In genomic region chr9:33167949-33168535, GRCh38 we compare ENCODE assay signal across 8 cellular contexts. TPM values are rescaled to one million over a fixed set of nuclear protein-coding genes. Genes with fewer than 3 reads are reported as not detected.
A peak's percentile ranks its signal among the peaks of the same experiment; 100 is the strongest.
DNase-seq lines count a peak whose midpoint lies in the region; ATAC-seq, FAIRE-seq and TF ChIP-seq lines count a peak whose summit lies in the region.

No MANE protein-coding gene starts in this region.

- no peaks in the 10 kb centered on the region for H3K27me3 Mint-ChIP-seq in endodermal cell (ENCODE audit: insufficient read depth)

- no peaks in the 10 kb centered on the region for H3K27me3 ChIP-seq in heart left ventricle
- no peaks in the 10 kb centered on the region for H3K27me3 ChIP-seq in RWPE2 (ENCODE audit: insufficient read depth, poor library complexity, severe bottlenecking)
- H3K27me3 ChIP-seq in endodermal cell (ENCODE audit: control insufficient read depth, insufficient read depth, low read length, poor library complexity, severe bottlenecking), result no peaks in the 10 kb centered on the region
- no peaks in the 10 kb centered on the region for H3K27me3 ChIP-seq in pancreas

- H3K27ac Mint-ChIP-seq in endodermal cell, result peak overlapping the region; percentile 84

- H3K27ac ChIP-seq in heart left ventricle (peak overlapping the region; percentile 88 to 100 (median 99)), RWPE2 (ENCODE audit: poor library complexity, severe bottlenecking) (peak overlapping the region; percentile 99), endodermal cell (ENCODE audit: low read depth, low read length) (no peak overlapping the region), pancreas (peak overlapping the region; percentile 78 to 97 (median 93))

- H3K36me3 ChIP-seq in heart left ventricle (no peaks in the 10 kb centered on the region), RWPE2 (ENCODE audit: low read depth) (no peaks in the 10 kb centered on the region), endodermal cell (ENCODE audit: control insufficient read depth, insufficient read depth, low read length) (no peaks in the 10 kb centered on the region), pancreas (no peaks in the 10 kb centered on the region)

- H3K4me3 ChIP-seq in heart left ventricle, result peak overlapping the region in 11 of 12 donors; percentile 34 to 100 (median 85)
- peak overlapping the region; percentile 98 for H3K4me3 ChIP-seq in RWPE2 (ENCODE audit: severe bottlenecking)
- peak overlapping the region; percentile 74 for H3K4me3 ChIP-seq in endodermal cell (ENCODE audit: low read length)
- peak overlapping the region; percentile 37 to 93 (median 82) for H3K4me3 ChIP-seq in pancreas

- peak overlapping the region; percentile 81 for H3K4me3 Mint-ChIP-seq in endodermal cell

- peaks cover 8 to 63% (median 36%) of the 10 kb centered on the region in 12 donors for H3K4me1 ChIP-seq in heart left ventricle
- H3K4me1 ChIP-seq in RWPE2 (ENCODE audit: insufficient read depth, poor library complexity, severe bottlenecking), result peaks cover 20% of the 10 kb centered on the region
- H3K4me1 ChIP-seq in endodermal cell (ENCODE audit: control insufficient read depth, insufficient read depth, low read length), result peaks cover 22% of the 10 kb centered on the region
- peaks cover 28 to 56% (median 37%) of the 10 kb centered on the region in 3 donors for H3K4me1 ChIP-seq in pancreas

- H3K4me1 Mint-ChIP-seq in endodermal cell, result peaks cover 64% of the 10 kb centered on the region

- intact Hi-C loops in heart left ventricle (cut with DNase I) (loop anchor here in 7 of 10 donors (1.0 to 10.0 kb wide), 12 partner anchors 27 to 94 kb away; partner anchors contain the start of gene BAG1 (in 1 of the 7)), left ventricle myocardium superior (cut with micrococcal nuclease) (loop anchor here (10.0 kb wide), 1 partner anchor 83 kb away; no protein-coding TSS in a partner anchor), pancreas (cut with DNase I) (loop anchor here in 1 of 3 donors (10.0 kb wide), 1 partner anchor 57 kb away; no protein-coding TSS in a partner anchor)

- H3K9me3 ChIP-seq in heart left ventricle (no peaks in the 10 kb centered on the region), RWPE2 (ENCODE audit: severe bottlenecking) (no peaks in the 10 kb centered on the region), endodermal cell (ENCODE audit: control insufficient read depth, low read length) (no peaks in the 10 kb centered on the region), pancreas (no peaks in the 10 kb centered on the region)

- WGBS in heart left ventricle, 4 donors, result 61 to 83% (median 71%) methylated on average over 4 to 9 of the region's 9 CpGs
- WGBS in endodermal cell (ENCODE audit: insufficient coverage in 1 of 2, insufficient read length in 1 of 2), 2 experiments, result 77 to 83% methylated on average over 6 to 9 of the region's 9 CpGs
- 52 to 60% methylated on average over 9 of the region's 9 CpGs for WGBS in pancreas, 2 donors

- no peak for FAIRE-seq in pancreas (lab: Jason Lieb, UNC)

- H3K36me3 Mint-ChIP-seq in endodermal cell (ENCODE audit: low read depth), result no peaks in the 10 kb centered on the region

- H3K9me3 Mint-ChIP-seq in endodermal cell, result no peaks in the 10 kb centered on the region

- TF ChIP-seq CTCF in heart left ventricle (IDR thresholded peaks at IDR 0.05) (no peak), RWPE2 (IDR thresholded peaks at IDR 0.05; ENCODE audit: poor library complexity, severe bottlenecking) (no peak), endodermal cell (conservative IDR thresholded peaks at IDR 0.05) (no peak), pancreas (IDR thresholded peaks at IDR 0.05) (no peak)

- DNase-seq in heart left ventricle, result peak in 1 of 5 donors; percentile 68
- no peak for DNase-seq in left ventricle myocardium superior
- no peak for DNase-seq in RWPE2 (ENCODE audit: low spot score)
- DNase-seq in endodermal cell, result peak; percentile 74
- DNase-seq in pancreas, result no peak
- no peak for DNase-seq in NCI-H748 (lab: John Stamatoyannopoulos, UW; ENCODE audit: unreplicated experiment)
- DNase-seq in NCI-H226, result no peak

- H3K9ac ChIP-seq in endodermal cell (ENCODE audit: extremely low read depth, low read length, poor library complexity, severe bottlenecking), result peak overlapping the region; percentile 21

- ATAC-seq in heart left ventricle (no peak), left ventricle myocardium superior (no peak), RWPE2 (ENCODE audit: low read depth) (no peak), pancreas (peak in 1 of 4 donors; percentile 1), GM18873 (IDR thresholded peaks at IDR 0.05; ENCODE audit: low FRiP score, unreplicated experiment) (no peak)

- TF ChIP-seq POLR2A in heart left ventricle (IDR thresholded peaks at IDR 0.05), result no peak

RNA-seq across cellular contexts. Expression of gene B4GALT1, which starts 0.9 kb away (rescaled TPM):
- total RNA-seq in heart left ventricle (10 to 100 TPM; 27.4 to 73.3 (median 44.8) TPM), left ventricle myocardium superior (42.5 TPM), endodermal cell (10 to 100 TPM; 62.9 to 92.6 TPM), pancreas (10 to 100 TPM; 16.1 to 54.2 (median 33.7) TPM)
- polyA plus RNA-seq in heart left ventricle (10 to 100 TPM; 10.6 to 37.2 TPM), pancreas (10 to 100 TPM in 1 of 2 donors, 1 to 10 TPM in 1; 9.7 to 15.5 TPM)
- 29.4 TPM for polyA plus RNA-seq in endodermal cell (2013, experiment 1 of 2)
- 31.1 TPM for polyA plus RNA-seq in endodermal cell (2013, experiment 2 of 2)
